ENCODE assay signal across 1 cellular context in genomic region chr12:124994435-124994975, GRCh38.
TF ChIP-seq lines count a peak whose summit lies in the region.

No MANE protein-coding gene starts in this region.

TF ChIP-seq in HepG2, 621 proteins besides CTCF, POLR2A, EP300 and RAD21 (continued from another document):
- TF ChIP-seq FLYWCH1 (CRISPR knock-in tag; IDR thresholded peaks at IDR 0.05) = 0 out of 2 replicates have a peak, but pooled peaks have one; percentile 29
- TF ChIP-seq ARID4A (CRISPR knock-in tag; IDR thresholded peaks at IDR 0.05; ENCODE audit: borderline replicate concordance) = peak; percentile 42; the same call in 1 of the 2 replicates
- TF ChIP-seq ZNF543 (CRISPR knock-in tag; IDR thresholded peaks at IDR 0.05) = no peak
- TF ChIP-seq SIN3A (IDR thresholded peaks at IDR 0.05; ENCODE audit: borderline replicate concordance, low read depth, low read length) = no peak
- TF ChIP-seq REXO4 (CRISPR knock-in tag; IDR thresholded peaks at IDR 0.05; ENCODE audit: borderline replicate concordance) = no peak
- no peak for TF ChIP-seq ZSCAN30 (CRISPR knock-in tag; IDR thresholded peaks at IDR 0.05)
- TF ChIP-seq DMAP1 (CRISPR knock-in tag; IDR thresholded peaks at IDR 0.05) = peak; percentile 30; the same call in 1 of the 2 replicates
- no peak for TF ChIP-seq ZNF17 (CRISPR knock-in tag; IDR thresholded peaks at IDR 0.05)
- no peak for TF ChIP-seq TBX2 (CRISPR knock-in tag; IDR thresholded peaks at IDR 0.05; ENCODE audit: borderline replicate concordance)
- TF ChIP-seq ARNTL (CRISPR knock-in tag; IDR thresholded peaks at IDR 0.05) = 0 out of 2 replicates have a peak, but pooled peaks have one; percentile 40
- peak; percentile 19; the same call in 1 of the 2 replicates for TF ChIP-seq GATAD2A (CRISPR knock-in tag; IDR thresholded peaks at IDR 0.05)
- TF ChIP-seq NR1H2 (CRISPR knock-in tag; IDR thresholded peaks at IDR 0.05; ENCODE audit: borderline replicate concordance, low read depth) = no peak
- TF ChIP-seq PATZ1 (CRISPR knock-in tag; IDR thresholded peaks at IDR 0.05) = no peak
- no peak for TF ChIP-seq SAFB2 (CRISPR knock-in tag; IDR thresholded peaks at IDR 0.05; ENCODE audit: borderline replicate concordance, low read depth)
- 0 out of 2 replicates have a peak, but pooled peaks have one; percentile 28 for TF ChIP-seq ZFP36L1 (CRISPR knock-in tag; IDR thresholded peaks at IDR 0.05)
- TF ChIP-seq SP4 (CRISPR knock-in tag; IDR thresholded peaks at IDR 0.05) = no peak
